In genomic region chr12:53094796-53095595, GRCh38 we compare ENCODE assay signal across 3 cellular contexts. TPM values are rescaled to one million over a fixed set of nuclear protein-coding genes. Genes with fewer than 3 reads are reported as not detected.
"Had no signal": no experiment of that assay in that cellular context is flagged by ENCODE, and none has a peak within 500 bp of the region (broad histone marks: within the 10 kb centered on the region; RNA-seq: fewer than 3 reads in every experiment).

No MANE protein-coding gene starts in this region.

RNA-seq across cellular contexts. Expression of gene IGFBP6, which starts 2.5 kb away (rescaled TPM):
- total RNA-seq: natural killer cell treated with Interleukin-12 subunit alpha and Interleukin-12 subunit beta and Interleukin-15 and Interleukin-18, amount 100 ng/mL, for 72 hours had no signal

RNA-seq across cellular contexts. Expression of gene SOAT2, which starts 8.3 kb away (rescaled TPM):
- total RNA-seq: endothelial cell of umbilical vein, occipital lobe had no signal
